8 cellular contexts compared by ENCODE assay signal in genomic region chr19:20051841-20052768, GRCh38. TPM values are rescaled to one million over a fixed set of nuclear protein-coding genes. Genes with fewer than 3 reads are reported as not detected.
DNase-seq lines count a peak whose midpoint lies in the region; ATAC-seq, FAIRE-seq and TF ChIP-seq lines count a peak whose summit lies in the region.

No MANE protein-coding gene starts in this region.

- peak; percentile 74 for FAIRE-seq in frontal cortex (lab: Jason Lieb, UNC)

- H3K27ac ChIP-seq in BLaER1 (peak overlapping the region; percentile 83), neural progenitor cell (peak overlapping the region; percentile 61), stomach (peak overlapping the region; percentile 72 to 87 (median 85))

- H2AFZ ChIP-seq in neural progenitor cell (replicated peaks) = peak overlapping the region; percentile 100

- H3K79me2 ChIP-seq in neural progenitor cell (ENCODE audit: low read depth) = no peaks in the 10 kb centered on the region

- peak overlapping the region; percentile 78 for H3K9ac ChIP-seq in BLaER1
- H3K9ac ChIP-seq in neural progenitor cell = peak overlapping the region; percentile 22

- H3K36me3 ChIP-seq in BLaER1 (no peaks in the 10 kb centered on the region), neural progenitor cell (no peaks in the 10 kb centered on the region), stomach (no peaks in the 10 kb centered on the region)

- TF ChIP-seq POLR2A in stomach (IDR thresholded peaks at IDR 0.05) = no peak

- TF ChIP-seq CTCF in neural progenitor cell (IDR thresholded peaks at IDR 0.05) (no peak), stomach (IDR thresholded peaks at IDR 0.05) (peak in 1 of 7 experiments; percentile 35)

- no peaks in the 10 kb centered on the region; the same call in 1 of the 2 replicates for H3K9me3 ChIP-seq in BLaER1
- H3K9me3 ChIP-seq in neural progenitor cell (ENCODE audit: low read depth) = no peaks in the 10 kb centered on the region
- no peaks in the 10 kb centered on the region for H3K9me3 ChIP-seq in stomach

- peaks cover 3% of the 10 kb centered on the region for H3K27me3 Mint-ChIP-seq in neural progenitor cell (ENCODE audit: insufficient read depth, low read depth)

- no peaks in the 10 kb centered on the region for H3K27me3 ChIP-seq in BLaER1
- no peaks in the 10 kb centered on the region for H3K27me3 ChIP-seq in neural progenitor cell
- no peaks in the 10 kb centered on the region for H3K27me3 ChIP-seq in stomach

- H4K20me1 ChIP-seq in BLaER1 (no peaks in the 10 kb centered on the region), neural progenitor cell (ENCODE audit: low read depth) (no peaks in the 10 kb centered on the region)

- WGBS in stomach, 5 donors = 0 to 2% (median 0%) methylated on average over 25 to 43 of the region's 43 CpGs

- DNase-seq in HS-27A (ENCODE audit: low read depth) (peak; percentile 31), RPMI8226 (peak; percentile 72), frontal cortex (ENCODE audit: low spot score in 2 of 2) (peak; percentile 77 to 84), neural progenitor cell (ENCODE audit: low spot score) (peak; percentile 98), stomach (peak; percentile 97)
- DNase-seq in activated naive CD4-positive, alpha-beta T cell (lab: John Stamatoyannopoulos, UW) = peak in 3 of 4 experiments; percentile 28 to 43 (median 36)

- ATAC-seq in GM19452 (IDR thresholded peaks at IDR 0.05; ENCODE audit: unreplicated experiment) = peak; percentile 91

- H3K4me1 Mint-ChIP-seq in neural progenitor cell = no peaks in the 10 kb centered on the region

- H3K4me1 ChIP-seq in BLaER1 = peaks cover 13% of the 10 kb centered on the region
- peaks cover 3% of the 10 kb centered on the region for H3K4me1 ChIP-seq in neural progenitor cell
- peaks cover 4 to 11% (median 8%) of the 10 kb centered on the region in 4 donors for H3K4me1 ChIP-seq in stomach

- intact Hi-C loops in stomach (cut with DNase I; ENCODE audit: low total_unique reads) = no loop called here

- H3F3A ChIP-seq in neural progenitor cell (ENCODE audit: low read depth) = peaks cover 7% of the 10 kb centered on the region

- no peak for TF ChIP-seq EP300 in stomach (IDR thresholded peaks at IDR 0.05)

- H3K9me3 Mint-ChIP-seq in neural progenitor cell = peaks cover 26% of the 10 kb centered on the region

- peak overlapping the region; percentile 80 for H3K4me3 ChIP-seq in BLaER1
- peak overlapping the region; percentile 68 for H3K4me3 ChIP-seq in neural progenitor cell
- H3K4me3 ChIP-seq in stomach = peak overlapping the region; percentile 66 to 84 (median 72)

- H3K27ac Mint-ChIP-seq in neural progenitor cell = peak overlapping the region; percentile 94

- peak overlapping the region; percentile 93 for H3K4me2 ChIP-seq in BLaER1
- peak overlapping the region; percentile 93 for H3K4me2 ChIP-seq in neural progenitor cell

- H3K4me3 Mint-ChIP-seq in neural progenitor cell = peak overlapping the region; percentile 93

- H3K36me3 Mint-ChIP-seq in neural progenitor cell = no peaks in the 10 kb centered on the region

RNA-seq across cellular contexts. Expression of gene ZNF682, which starts 12.8 kb away (rescaled TPM):
- total RNA-seq in frontal cortex (20.0 TPM), neural progenitor cell (ENCODE audit: low replicate concordance) (26.9 and 27.7 TPM in 2 replicates), stomach (10 to 100 TPM in 1 of 5 donors, 1 to 10 TPM in 3, under 1 TPM in 1; 0.29 to 16.1 (median 3.9) TPM)
- 1 to 10 TPM in 2 of 3 donors, under 1 TPM in 1; 0.92 to 6.7 (median 2.6) TPM for polyA plus RNA-seq in stomach

RNA-seq across cellular contexts. Expression of gene ZNF90, which starts 25.7 kb away (rescaled TPM):
- 2.0 TPM for total RNA-seq in frontal cortex
- 40.4 and 51.2 TPM in 2 replicates for total RNA-seq in neural progenitor cell (ENCODE audit: low replicate concordance)
- total RNA-seq in stomach = 10 to 100 TPM in 1 of 5 donors, 1 to 10 TPM in 4; 1.7 to 67.1 (median 5.1) TPM
- 1 to 10 TPM; 1.4 to 2.2 (median 1.5) TPM for polyA plus RNA-seq in stomach

Comparison
In these comparisons a context has a peak if more than half of its experiments do, and no peak if none do; other contexts are left out.
1. Peak in every context shown above with its lines: DNase-seq, ATAC-seq, H3K4me3 ChIP-seq and H3K27ac ChIP-seq.
2. DNase-seq: peak in every context shown above with its lines; median percentile 98 in neural progenitor cell; 97 in stomach; 80 in frontal cortex; 72 in RPMI8226; 36 in activated naive CD4-positive, alpha-beta T cell; 31 in HS-27A.